ENCODE assay signal across 20 cellular contexts in genomic region chr12:123991402-123991951, GRCh38. TPM values are rescaled to one million over a fixed set of nuclear protein-coding genes. Genes with fewer than 3 reads are reported as not detected.
DNase-seq lines count a peak whose midpoint lies in the region; ATAC-seq, FAIRE-seq and TF ChIP-seq lines count a peak whose summit lies in the region.
"Had no signal": no experiment of that assay in that cellular context is flagged by ENCODE, and none has a peak within 500 bp of the region (broad histone marks: within the 10 kb centered on the region; RNA-seq: fewer than 3 reads in every experiment).

No MANE protein-coding gene starts in this region.

- H3K4me2 ChIP-seq in astrocyte (ENCODE audit: low read length), result no peak overlapping the region
- H3K4me2 ChIP-seq: A549 had no signal

- peaks cover 70% of the 10 kb centered on the region for H4K20me1 ChIP-seq in astrocyte (ENCODE audit: insufficient read depth, low read length)

- no peak for FAIRE-seq in astrocyte (lab: Jason Lieb, UNC)
- FAIRE-seq: A549, H54, HepG2 had no signal

- H3K9me3 Mint-ChIP-seq in activated CD4-positive, alpha-beta T cell treated with anti-CD3 and anti-CD28 coated beads for 36 hours (ENCODE audit: low read depth), result no peaks in the 10 kb centered on the region
- H3K9me3 Mint-ChIP-seq in astrocyte (ENCODE audit: unreplicated experiment) (no peaks in the 10 kb centered on the region), type B pancreatic cell (no peaks in the 10 kb centered on the region)
- H3K9me3 Mint-ChIP-seq: activated naive CD4-positive, alpha-beta T cell treated with anti-CD3 and anti-CD28 coated beads, Interleukin-2, amount 10 ng/mL, durations not matched to agents 7 days and 5 days; CD14-positive monocyte; naive B cell; T-cell had no signal

- H3K9ac ChIP-seq in astrocyte (ENCODE audit: low read length), result no peak overlapping the region

- DNase-seq in activated CD4-positive, alpha-beta T cell treated with anti-CD3 and anti-CD28 coated beads for 36 hours, result no peak
- no peak for DNase-seq in activated CD4-positive, alpha-beta T cell treated with anti-CD3 and anti-CD28 coated beads for 1 hour
- DNase-seq in astrocyte (ENCODE audit: low read depth) (peak; percentile 29), islet precursor cell (peak; percentile 50), type B pancreatic cell (ENCODE audit: extremely low spot score, unreplicated experiment) (no peak), NCI-H774 (lab: John Stamatoyannopoulos, UW) (no peak), kidney glomerular epithelial cell (lab: John Stamatoyannopoulos, UW) (no peak), NOMO-1 treated with dmso at 0.1 percent for 144 hours (lab: John Stamatoyannopoulos, UW; ENCODE audit: unreplicated experiment) (no peak)
- DNase-seq: activated naive CD4-positive, alpha-beta T cell treated with anti-CD3 and anti-CD28 coated beads, Interleukin-2, amount 10 ng/mL, durations not matched to agents 7 days and 5 days; MM.1S; naive B cell; NCI-H1694; NCI-H2227 treated with DMSO at 0.1 percent for 48 hours; SHP77; spleen; T-cell had no signal

- TF ChIP-seq CTCF in astrocyte (IDR thresholded peaks at IDR 0.05; ENCODE audit: insufficient read depth, low read depth, low read length), result no peak
- TF ChIP-seq CTCF in type B pancreatic cell (conservative IDR thresholded peaks at IDR 0.05), result no peak

- no peak overlapping the region for H3K4me3 ChIP-seq in astrocyte (ENCODE audit: insufficient read depth, low read depth, low read length)
- H3K4me3 ChIP-seq: A549, spleen had no signal

- no peaks in the 10 kb centered on the region for H3K27me3 Mint-ChIP-seq in activated CD4-positive, alpha-beta T cell treated with anti-CD3 and anti-CD28 coated beads for 36 hours
- H3K27me3 Mint-ChIP-seq in astrocyte (ENCODE audit: low read depth, unreplicated experiment) (no peaks in the 10 kb centered on the region), type B pancreatic cell (no peaks in the 10 kb centered on the region)
- H3K27me3 Mint-ChIP-seq: activated naive CD4-positive, alpha-beta T cell treated with anti-CD3 and anti-CD28 coated beads, Interleukin-2, amount 10 ng/mL, durations not matched to agents 7 days and 5 days; naive B cell; T-cell had no signal

- H3K4me3 Mint-ChIP-seq in activated CD4-positive, alpha-beta T cell treated with anti-CD3 and anti-CD28 coated beads for 36 hours, result no peak overlapping the region
- no peak overlapping the region for H3K4me3 Mint-ChIP-seq in astrocyte (ENCODE audit: unreplicated experiment)
- H3K4me3 Mint-ChIP-seq in type B pancreatic cell, result no peak overlapping the region
- H3K4me3 Mint-ChIP-seq: activated naive CD4-positive, alpha-beta T cell treated with anti-CD3 and anti-CD28 coated beads, Interleukin-2, amount 10 ng/mL, durations not matched to agents 7 days and 5 days; CD14-positive monocyte; naive B cell; T-cell had no signal

- no peak for ATAC-seq in activated CD4-positive, alpha-beta T cell treated with anti-CD3 and anti-CD28 coated beads for 36 hours
- ATAC-seq: A549, T-cell had no signal

- no peaks in the 10 kb centered on the region for H3K27me3 ChIP-seq in astrocyte (ENCODE audit: insufficient read depth, low read length)
- H3K27me3 ChIP-seq: spleen had no signal

- H2AFZ ChIP-seq in astrocyte (ENCODE audit: low read depth, low read length), result no peak overlapping the region

- CTCF ChIA-PET in activated CD4-positive, alpha-beta T cell treated with anti-CD3 and anti-CD28 coated beads for 36 hours (lab: Charles Lee), result interaction anchor here (0.6 to 2.9 kb wide), 3 partner anchors 48 to 417 kb away, joined by 3 to 9 read pairs (median 4); no protein-coding TSS in a partner anchor

- H3K27ac ChIP-seq in astrocyte (ENCODE audit: low read depth, low read length), result no peak overlapping the region
- H3K27ac ChIP-seq: A549, spleen had no signal

- POLR2A ChIA-PET in activated CD4-positive, alpha-beta T cell treated with anti-CD3 and anti-CD28 coated beads for 36 hours (lab: Charles Lee), result interaction anchor here (0.5 kb wide), 1 partner anchor 158 kb away, joined by 3 read pairs; no protein-coding TSS in a partner anchor

- peak overlapping the region; percentile 21 for H3K27ac Mint-ChIP-seq in activated CD4-positive, alpha-beta T cell treated with anti-CD3 and anti-CD28 coated beads for 36 hours
- H3K27ac Mint-ChIP-seq in astrocyte (ENCODE audit: unreplicated experiment) (peak overlapping the region; percentile 67), type B pancreatic cell (peak overlapping the region; percentile 42)
- H3K27ac Mint-ChIP-seq: activated naive CD4-positive, alpha-beta T cell treated with anti-CD3 and anti-CD28 coated beads, Interleukin-2, amount 10 ng/mL, durations not matched to agents 7 days and 5 days; CD14-positive monocyte; T-cell had no signal

- H3K79me2 ChIP-seq in astrocyte (ENCODE audit: insufficient read depth, low read length), result peaks cover 17% of the 10 kb centered on the region

- intact Hi-C loops in activated CD4-positive, alpha-beta T cell treated with anti-CD3 and anti-CD28 coated beads for 36 hours (cut with DNase I, micrococcal nuclease), result no loop called here

- H3K36me3 Mint-ChIP-seq in activated CD4-positive, alpha-beta T cell treated with anti-CD3 and anti-CD28 coated beads for 36 hours (ENCODE audit: low read depth), result peaks cover 45% of the 10 kb centered on the region
- H3K36me3 Mint-ChIP-seq in astrocyte (ENCODE audit: low read depth, unreplicated experiment) (peaks cover 12% of the 10 kb centered on the region), type B pancreatic cell (peaks cover 37% of the 10 kb centered on the region)

- H3K36me3 ChIP-seq in astrocyte (ENCODE audit: insufficient read depth, low read length), result peaks cover 17% of the 10 kb centered on the region

- H3K4me1 ChIP-seq in astrocyte (ENCODE audit: insufficient read depth, low read length), result peaks cover 40% of the 10 kb centered on the region

- H3K4me1 Mint-ChIP-seq in activated CD4-positive, alpha-beta T cell treated with anti-CD3 and anti-CD28 coated beads for 36 hours, result peaks cover 40% of the 10 kb centered on the region
- H3K4me1 Mint-ChIP-seq in astrocyte (ENCODE audit: low read depth, unreplicated experiment), result peaks cover 56% of the 10 kb centered on the region
- peaks cover 50% of the 10 kb centered on the region for H3K4me1 Mint-ChIP-seq in type B pancreatic cell (ENCODE audit: unreplicated experiment)

- no peaks in the 10 kb centered on the region for H3K9me3 ChIP-seq in astrocyte (ENCODE audit: insufficient read depth, low read depth, low read length)
- H3K9me3 ChIP-seq: A549, spleen had no signal

RNA-seq across cellular contexts. Expression of gene ZNF664, which starts 18.5 kb away (rescaled TPM):
- 10 to 100 TPM; 46.4 to 48.3 TPM for total RNA-seq in activated CD4-positive, alpha-beta T cell treated with anti-CD3 and anti-CD28 coated beads for 36 hours
- total RNA-seq in astrocyte (67.3 and 67.6 TPM in 2 replicates), type B pancreatic cell (ENCODE audit: low replicate concordance) (140 and 149 TPM in 2 replicates)

RNA-seq across cellular contexts. Expression of gene CCDC92, which starts 18.8 kb away (rescaled TPM):
- 10 to 100 TPM in 1 of 2 experiments, 1 to 10 TPM in 1; 8.7 to 11.0 TPM for total RNA-seq in activated CD4-positive, alpha-beta T cell treated with anti-CD3 and anti-CD28 coated beads for 36 hours
- total RNA-seq in astrocyte, result 38.9 and 39.8 TPM in 2 replicates
- total RNA-seq in type B pancreatic cell (ENCODE audit: low replicate concordance), result 22.4 and 22.9 TPM in 2 replicates

Comparison
In these comparisons a context has a peak if more than half of its experiments do, and no peak if none do; other contexts are left out.
1. DNase-seq: peak in astrocyte (single experiment) and islet precursor cell (single experiment); none in activated CD4-positive, alpha-beta T cell treated with anti-CD3 and anti-CD28 coated beads for 36 hours (single experiment), activated CD4-positive, alpha-beta T cell treated with anti-CD3 and anti-CD28 coated beads for 1 hour (single experiment), type B pancreatic cell (single experiment), NCI-H774 (single experiment), kidney glomerular epithelial cell (single experiment) and NOMO-1 treated with dmso at 0.1 percent for 144 hours (single experiment).
2. Peak in every context shown above with its lines, with median percentiles within 50 percentile points of each other: H3K27ac Mint-ChIP-seq.